Comparison of ENCODE assay signal across 9 cellular contexts in the genomic region with DNA sequence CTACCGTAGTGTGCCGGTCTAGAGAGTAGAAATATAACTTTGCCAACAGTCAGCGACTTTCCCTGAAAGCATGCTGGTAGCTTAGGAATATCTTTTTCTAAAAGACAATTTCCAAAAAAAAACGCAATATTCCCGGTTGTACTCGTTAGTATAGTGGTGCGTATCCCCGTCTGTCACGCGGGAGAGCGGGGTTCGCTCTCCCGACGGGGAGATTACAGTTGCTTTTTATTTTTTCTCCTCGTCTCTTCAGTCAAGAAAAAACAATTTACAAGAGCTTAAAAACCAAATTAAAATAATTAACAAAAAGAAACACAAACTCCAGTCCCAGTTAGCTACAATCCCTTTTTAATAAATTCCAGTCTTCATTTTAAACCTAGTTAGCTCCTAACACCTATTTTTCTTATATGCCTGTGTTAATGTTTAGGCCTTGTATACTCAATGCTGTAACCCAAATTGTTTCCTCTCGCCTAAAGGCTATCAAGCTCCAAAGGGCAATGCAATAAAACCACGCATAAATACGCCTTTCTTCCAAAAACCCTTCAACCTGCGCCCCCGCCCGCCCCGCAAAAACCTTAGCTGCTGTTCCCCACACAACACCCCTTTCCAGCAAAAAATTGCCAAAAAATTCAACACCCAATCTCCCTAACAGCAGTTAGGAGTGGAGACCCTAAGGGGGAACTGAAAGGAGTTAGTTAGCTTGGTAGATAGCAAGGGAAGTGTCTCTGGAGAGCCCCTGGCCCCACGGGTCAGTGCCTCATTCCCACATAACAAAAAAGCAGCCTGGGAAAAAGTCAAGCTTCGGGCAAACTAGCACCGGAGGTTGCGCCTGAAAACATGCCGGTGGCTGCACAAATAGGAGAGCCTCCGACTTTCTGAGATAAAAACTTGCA. TPM values are rescaled to one million over a fixed set of nuclear protein-coding genes. Genes with fewer than 3 reads are reported as not detected.
DNase-seq lines count a peak whose midpoint lies in the region; TF ChIP-seq lines count a peak whose summit lies in the region.
"Had no signal": no experiment of that assay in that cellular context is flagged by ENCODE, and none has a peak within 500 bp of the region (broad histone marks: within the 10 kb centered on the region; RNA-seq: fewer than 3 reads in every experiment).

No MANE protein-coding gene starts in this region.

- TF ChIP-seq CTCF in Calu3 (IDR thresholded peaks at IDR 0.05; ENCODE audit: unreplicated experiment) (no peak), PC-9 (conservative IDR thresholded peaks at IDR 0.05) (no peak), esophagus muscularis mucosa (IDR thresholded peaks at IDR 0.05) (no peak)

- H3K4me3 Mint-ChIP-seq in Calu3 (ENCODE audit: low read depth, unreplicated experiment), result peak overlapping the region; percentile 14

- peaks cover 5% of the 10 kb centered on the region for H3K4me1 Mint-ChIP-seq in Calu3 (ENCODE audit: low read depth, unreplicated experiment)

- H3K27ac Mint-ChIP-seq in Calu3 (ENCODE audit: unreplicated experiment), result no peak overlapping the region

- DNase-seq in Calu3 (no peak), PC-9 (no peak), esophagus muscularis mucosa (ENCODE audit: extremely low spot score) (no peak), occipital lobe (lab: John Stamatoyannopoulos, UW) (peak; percentile 50), DMS153 (lab: John Stamatoyannopoulos, UW) (no peak), RPMI8226 (no peak), HuH-7 (ENCODE audit: low spot score) (no peak), OCI-M1 (lab: John Stamatoyannopoulos, UW) (no peak)
- DNase-seq: KG1 had no signal

- no TSS peak for BruUV-seq in Calu3 (replicated peaks; lab: Mats Ljungman, UMichigan)
- no TSS peak for BruUV-seq in PC-9 (replicated peaks; lab: Mats Ljungman, UMichigan)

- 73% methylated on average over 28 of the region's 28 CpGs for WGBS in esophagus muscularis mucosa

- peaks cover 3% of the 10 kb centered on the region; the same call in 1 of the 2 replicates for H3K9me3 ChIP-seq in PC-9 (ENCODE audit: insufficient read depth, low read depth)
- H3K9me3 ChIP-seq in esophagus muscularis mucosa, result no peaks in the 10 kb centered on the region

- no peaks in the 10 kb centered on the region for H3K27me3 ChIP-seq in PC-9 (ENCODE audit: insufficient read depth, low read depth)
- no peaks in the 10 kb centered on the region for H3K27me3 ChIP-seq in esophagus muscularis mucosa

- no peaks in the 10 kb centered on the region for H3K27me3 Mint-ChIP-seq in Calu3 (ENCODE audit: unreplicated experiment)

- intact Hi-C loops in Calu3 (cut with micrococcal nuclease; ENCODE audit: unreplicated experiment) (no loop called here), PC-9 (cut with micrococcal nuclease; ENCODE audit: unreplicated experiment) (loop anchor here (2.0 kb wide), 2 partner anchors 81 to 89 kb away; no protein-coding TSS in a partner anchor), esophagus muscularis mucosa (cut with DNase I) (no loop called here)

- H3K9me3 Mint-ChIP-seq in Calu3 (ENCODE audit: low read depth, unreplicated experiment), result peaks cover 3% of the 10 kb centered on the region

- peaks cover 9% of the 10 kb centered on the region; the same call in 1 of the 2 replicates for H3K4me1 ChIP-seq in PC-9 (replicated peaks; ENCODE audit: insufficient read depth)
- H3K4me1 ChIP-seq in esophagus muscularis mucosa, result peaks cover 4 to 23% (median 14%) of the 10 kb centered on the region in 4 donors

- peak overlapping the region; percentile 77 for H3K27ac ChIP-seq in PC-9
- peak overlapping the region in 3 of 4 donors; percentile 33 to 46 (median 34) for H3K27ac ChIP-seq in esophagus muscularis mucosa (replicated peaks in 1 of 4)

- no peaks in the 10 kb centered on the region for H3K9me2 ChIP-seq in PC-9 (ENCODE audit: insufficient read depth)

- peak overlapping the region; percentile 80; the same call in 1 of the 2 replicates for H2AFZ ChIP-seq in PC-9

- TF ChIP-seq POLR2A in esophagus muscularis mucosa (IDR thresholded peaks at IDR 0.05; ENCODE audit: low read depth), result no peak

- peaks cover 17% of the 10 kb centered on the region for H3K36me3 Mint-ChIP-seq in Calu3 (ENCODE audit: insufficient read depth, unreplicated experiment)

- H3K79me2 ChIP-seq in PC-9 (ENCODE audit: low read depth), result no peaks in the 10 kb centered on the region

- TF ChIP-seq EP300 in esophagus muscularis mucosa (IDR thresholded peaks at IDR 0.05), result no peak

- peak overlapping the region; percentile 66; the same call in 1 of the 2 replicates for H3K4me3 ChIP-seq in PC-9
- H3K4me3 ChIP-seq in esophagus muscularis mucosa, result peak overlapping the region; percentile 63 to 76 (median 68)

- H4K20me1 ChIP-seq in PC-9 (ENCODE audit: insufficient read depth), result no peaks in the 10 kb centered on the region

- CTCF ChIA-PET in Calu3 (lab: Charles Lee) (no interaction called here), PC-9 (lab: Charles Lee) (interaction anchor here (0.6 kb wide), 1 partner anchor 1294 kb away, joined by 5 read pairs; no protein-coding TSS in a partner anchor)

- POLR2A ChIA-PET in PC-9 (lab: Charles Lee; ENCODE audit: unreplicated experiment), result no interaction called here

- no peaks in the 10 kb centered on the region for H3K36me3 ChIP-seq in PC-9 (ENCODE audit: low read depth)
- H3K36me3 ChIP-seq in esophagus muscularis mucosa, result no peaks in the 10 kb centered on the region

- peaks cover 10% of the 10 kb centered on the region; the same call in 1 of the 2 replicates for H3F3A ChIP-seq in PC-9 (ENCODE audit: insufficient read depth, low read depth)

- H3K4me2 ChIP-seq in PC-9, result peak overlapping the region; percentile 83

RNA-seq across cellular contexts. Expression of a gene that starts 7.9 kb away (rescaled TPM):
- total RNA-seq in Calu3 (2022) (1.3 and 1.9 TPM in 2 replicates), PC-9 (2021) (0.28 and 0.30 TPM in 2 replicates), esophagus muscularis mucosa (1 to 10 TPM; 1.8 to 6.5 (median 3.3) TPM), occipital lobe (0.31 TPM)

RNA-seq across cellular contexts. Expression of a gene that starts 17.4 kb away (rescaled TPM):
- total RNA-seq in Calu3 (2022) (not detected in 2 replicates), PC-9 (2021) (not detected in 2 replicates), esophagus muscularis mucosa (10 to 100 TPM in 2 of 4 donors, 1 to 10 TPM in 2; 7.6 to 18.7 (median 10.2) TPM), occipital lobe (4.7 TPM)

RNA-seq across cellular contexts. Expression of a gene that starts 27.0 kb away (rescaled TPM):
- total RNA-seq in Calu3 (2022) (not detected in 2 replicates), PC-9 (2021) (0.57 TPM in 1 of 2 replicates, not detected in the other), esophagus muscularis mucosa (10 to 100 TPM; 19.0 to 89.0 (median 31.2) TPM), occipital lobe (8.4 TPM)
